15 cellular contexts compared by ENCODE assay signal in genomic region chr12:96041181-96041580, GRCh38. TPM values are rescaled to one million over a fixed set of nuclear protein-coding genes. Genes with fewer than 3 reads are reported as not detected.
DNase-seq lines count a peak whose midpoint lies in the region; TF ChIP-seq lines count a peak whose summit lies in the region.
"Had no signal": no experiment of that assay in that cellular context is flagged by ENCODE, and none has a peak within 500 bp of the region (broad histone marks: within the 10 kb centered on the region; RNA-seq: fewer than 3 reads in every experiment).

No MANE protein-coding gene starts in this region.

- H3K36me3 ChIP-seq in endodermal cell (ENCODE audit: control insufficient read depth, insufficient read depth, low read length) = no peaks in the 10 kb centered on the region
- H3K36me3 ChIP-seq in uterus = no peaks in the 10 kb centered on the region
- H3K36me3 ChIP-seq in OCI-LY7 (ENCODE audit: insufficient read depth, low read length) = no peaks in the 10 kb centered on the region
- H3K36me3 ChIP-seq: BE2C had no signal

- CTCF ChIA-PET in OCI-LY7 (lab: Charles Lee; ENCODE audit: unreplicated experiment) = interaction anchor here (0.6 kb wide), 1 partner anchor 888 kb away, joined by 3 read pairs; no protein-coding TSS in a partner anchor

- peak; percentile 7 to 18 for DNase-seq in Kasumi-1 (lab: John Stamatoyannopoulos, UW)
- peak; percentile 42 for DNase-seq in OCI-M1 (lab: John Stamatoyannopoulos, UW)
- no peak for DNase-seq in endodermal cell
- DNase-seq in SHP77 (lab: John Stamatoyannopoulos, UW) = no peak
- no peak for DNase-seq in uterus
- DNase-seq in OCI-LY7 (ENCODE audit: low spot score) = no peak
- DNase-seq: ACHN; BE2C; C1 segment of cervical spinal cord; CD8-positive, alpha-beta memory T cell; COR-L47; GM23248; HCEC 1CT; IMR-90 had no signal

- H3K4me2 ChIP-seq in OCI-LY7 (ENCODE audit: low read length) = no peak overlapping the region

- TF ChIP-seq CTCF in endodermal cell (conservative IDR thresholded peaks at IDR 0.05) = peak; percentile 34
- no peak for TF ChIP-seq CTCF in uterus (IDR thresholded peaks at IDR 0.05)
- no peak for TF ChIP-seq CTCF in OCI-LY7 (conservative IDR thresholded peaks at IDR 0.05; ENCODE audit: low read length)

- no peaks in the 10 kb centered on the region for H3K9me2 ChIP-seq in OCI-LY7 (ENCODE audit: insufficient read depth, low read length)

- H3K4me3 Mint-ChIP-seq in endodermal cell = no peak overlapping the region
- H3K4me3 Mint-ChIP-seq: CD4-positive, CD25-positive, alpha-beta regulatory T cell; CD8-positive, alpha-beta memory T cell had no signal

- WGBS in endodermal cell (ENCODE audit: insufficient coverage in 1 of 2, insufficient read length in 1 of 2), 2 experiments = 91 to 100% methylated on average over 1 of the region's 1 CpG

- no peaks in the 10 kb centered on the region for H3K79me2 ChIP-seq in OCI-LY7 (ENCODE audit: insufficient read depth, low read depth, low read length)

- H3K27me3 Mint-ChIP-seq in endodermal cell (ENCODE audit: insufficient read depth) = peaks cover 2% of the 10 kb centered on the region
- H3K27me3 Mint-ChIP-seq: CD4-positive, CD25-positive, alpha-beta regulatory T cell had no signal

- H3K4me1 ChIP-seq in endodermal cell (ENCODE audit: control insufficient read depth, insufficient read depth, low read length) (no peaks in the 10 kb centered on the region), uterus (no peaks in the 10 kb centered on the region), OCI-LY7 (ENCODE audit: insufficient read depth, low read length, poor library complexity, severe bottlenecking) (peaks cover 15% of the 10 kb centered on the region)
- H3K4me1 ChIP-seq: BE2C had no signal

- H2AFZ ChIP-seq in OCI-LY7 (ENCODE audit: low read length) = no peak overlapping the region
- H2AFZ ChIP-seq: GM23248 had no signal

- POLR2A ChIA-PET in OCI-LY7 (lab: Charles Lee) = interaction anchor here (0.7 to 1.3 kb wide), 3 partner anchors 13 to 168 kb away, joined by 3 to 4 read pairs (median 3); no protein-coding TSS in a partner anchor

- no TSS peak for BruUV-seq in OCI-LY7 (replicated peaks; lab: Mats Ljungman, UMichigan)

- H3K9me3 Mint-ChIP-seq in endodermal cell = no peaks in the 10 kb centered on the region
- H3K9me3 Mint-ChIP-seq: CD4-positive, CD25-positive, alpha-beta regulatory T cell; CD8-positive, alpha-beta memory T cell had no signal

- no peak overlapping the region for H3K4me3 ChIP-seq in endodermal cell (ENCODE audit: low read length)
- H3K4me3 ChIP-seq in uterus = no peak overlapping the region
- H3K4me3 ChIP-seq in OCI-LY7 (ENCODE audit: low read depth, low read length, poor library complexity, severe bottlenecking) = no peak overlapping the region
- H3K4me3 ChIP-seq: GM23248 had no signal

- H3K27ac Mint-ChIP-seq in endodermal cell = no peak overlapping the region
- H3K27ac Mint-ChIP-seq: CD4-positive, CD25-positive, alpha-beta regulatory T cell had no signal

- H3K27me3 ChIP-seq in endodermal cell (ENCODE audit: control insufficient read depth, insufficient read depth, low read length, poor library complexity, severe bottlenecking) (no peaks in the 10 kb centered on the region), uterus (no peaks in the 10 kb centered on the region)
- H3K27me3 ChIP-seq: BE2C had no signal

- no peak overlapping the region for H3K9ac ChIP-seq in endodermal cell (ENCODE audit: extremely low read depth, low read length, poor library complexity, severe bottlenecking)
- H3K9ac ChIP-seq: GM23248 had no signal

- no peaks in the 10 kb centered on the region for H4K20me1 ChIP-seq in OCI-LY7 (ENCODE audit: insufficient read depth, low read length)

- H3K27ac ChIP-seq in endodermal cell (ENCODE audit: low read depth, low read length) = no peak overlapping the region
- no peak overlapping the region for H3K27ac ChIP-seq in uterus
- no peak overlapping the region for H3K27ac ChIP-seq in OCI-LY7 (ENCODE audit: low read depth, low read length, poor library complexity, severe bottlenecking)
- H3K27ac ChIP-seq: GM23248 had no signal

- no peak for TF ChIP-seq POLR2A in uterus (IDR thresholded peaks at IDR 0.05)

- H3K9me3 ChIP-seq in endodermal cell (ENCODE audit: control insufficient read depth, low read length) = no peaks in the 10 kb centered on the region
- H3K9me3 ChIP-seq in uterus = no peaks in the 10 kb centered on the region
- H3K9me3 ChIP-seq in OCI-LY7 (ENCODE audit: low read length) = no peaks in the 10 kb centered on the region
- H3K9me3 ChIP-seq: BE2C had no signal

- no peaks in the 10 kb centered on the region for H3K36me3 Mint-ChIP-seq in endodermal cell (ENCODE audit: low read depth)
- H3K36me3 Mint-ChIP-seq: CD4-positive, CD25-positive, alpha-beta regulatory T cell had no signal

- intact Hi-C loops in uterus (cut with DNase I; ENCODE audit: low total_unique reads) (no loop called here), OCI-LY7 (cut with micrococcal nuclease; ENCODE audit: unreplicated experiment) (no loop called here)

- peaks cover 19% of the 10 kb centered on the region for H3K4me1 Mint-ChIP-seq in endodermal cell

RNA-seq across cellular contexts. Expression of gene LTA4H, which starts 5.8 kb away (rescaled TPM):
- total RNA-seq in endodermal cell = 100 to 1,000 TPM; 112 to 141 TPM
- 132 TPM for polyA plus RNA-seq in endodermal cell (2013, experiment 1 of 2)
- 110 TPM for polyA plus RNA-seq in endodermal cell (2013, experiment 2 of 2)
- 100 to 1,000 TPM in 1 of 4 donors, 10 to 100 TPM in 3; 52.9 to 121 (median 70.9) TPM for total RNA-seq in uterus
- total RNA-seq in OCI-LY7 (2014; rRNA removed; shearing (Covaris generic)) = 75.6 and 86.7 TPM in 2 replicates
- total RNA-seq in OCI-LY7 (2022) = 120 and 122 TPM in 2 replicates

RNA-seq across cellular contexts. Expression of gene HAL, which starts 45.0 kb away (rescaled TPM):
- total RNA-seq in endodermal cell (under 1 TPM; 0.31 to 0.49 TPM), uterus (1 to 10 TPM in 1 of 4 donors, under 1 TPM in 1, not detected in 2; 0.29 to 1.1 TPM), OCI-LY7 (2022) (1.4 and 2.1 TPM in 2 replicates)
- not detected for polyA plus RNA-seq in endodermal cell (2013, experiment 1 of 2)
- polyA plus RNA-seq in endodermal cell (2013, experiment 2 of 2) = 0.33 TPM
- total RNA-seq in OCI-LY7 (2014; rRNA removed; shearing (Covaris generic)) = 0.25 and 0.57 TPM in 2 replicates
- total RNA-seq: GM23248 had no signal
- polyA plus RNA-seq: CD4-positive, CD25-positive, alpha-beta regulatory T cell; CD8-positive, alpha-beta memory T cell; GM23248 had no signal

Comparison
In these comparisons a context has a peak if more than half of its experiments do, and no peak if none do; other contexts are left out.
1. DNase-seq: peak in Kasumi-1 (2 of 2) and OCI-M1 (single experiment); none in endodermal cell (single experiment), SHP77 (0 of 2), uterus (0 of 2) and OCI-LY7 (single experiment).